ENCODE assay signal across 20 cellular contexts in the genomic region with DNA sequence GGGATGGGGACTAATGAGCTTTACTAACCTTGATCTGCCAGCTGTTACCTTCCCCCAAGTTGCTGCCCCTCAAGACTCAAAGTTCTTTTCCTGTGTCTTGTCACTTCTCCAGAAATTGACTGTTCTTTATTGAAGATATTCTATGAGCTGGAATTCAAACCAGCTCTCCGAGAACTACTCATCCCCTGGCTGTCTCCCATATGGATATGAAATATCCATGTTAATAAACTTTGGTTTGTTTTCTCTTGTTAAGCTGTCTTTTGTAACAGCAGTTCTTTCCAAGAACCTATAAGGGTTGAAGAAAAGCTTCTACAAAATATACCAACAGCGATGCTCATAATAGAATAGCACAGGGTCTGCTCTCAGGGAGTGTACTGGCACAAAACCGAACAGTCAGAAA.
"Had no signal": no experiment of that assay in that cellular context is flagged by ENCODE, and none has a peak within 500 bp of the region (broad histone marks: within the 10 kb centered on the region; RNA-seq: fewer than 3 reads in every experiment).

No MANE protein-coding gene starts in this region.

- H3K9me3 ChIP-seq: Peyer's patch, SJSA1 had no signal

- H3K27ac ChIP-seq: Peyer's patch, SJSA1 had no signal

- H3K4me1 ChIP-seq: Peyer's patch had no signal

- ATAC-seq: activated T-cell treated with anti-CD3 and anti-CD28 coated beads, Interleukin-2, amount 50 U/mL, for 4 hours; WTC11 had no signal

- H3K27me3 ChIP-seq: Peyer's patch, SJSA1 had no signal

- H3K36me3 ChIP-seq: Peyer's patch, SJSA1 had no signal

- DNase-seq: activated CD4-positive, alpha-beta T cell treated with anti-CD3 and anti-CD28 coated beads for 1 hour; activated CD4-positive, alpha-beta T cell treated with anti-CD3 and anti-CD28 coated beads, Interleukin-2, amount 10 ng/mL, durations not matched to agents 24 days and 14 days; activated CD4-positive, alpha-beta T cell treated with anti-CD3 and anti-CD28 coated beads, Interleukin-2, amount 50 U/mL, for 48 hours; activated gamma-delta T cell; activated naive CD4-positive, alpha-beta T cell treated with anti-CD3 and anti-CD28 coated beads for 36 hours; activated T-cell treated with anti-CD3 and anti-CD28 coated beads, Interleukin-2, amount 50 U/mL, for 4 hours; amygdala; KG1; MV-4-11; NCI-H1092 treated with DMSO at 0.1 percent for 48 hours; NCI-H1417 treated with DMSO at 0.1 percent for 48 hours; NCI-H1694; NCI-H2029 treated with DMSO at 0.1 percent for 48 hours; NCI-H510A treated with DMSO at 0.1 percent for 48 hours; NCI-H69; NK-92 treated with Interleukin-12 subunit alpha and Interleukin-12 subunit beta, amount 100 ng/mL, for 24 hours; SHP77 had no signal

- H3K4me3 ChIP-seq: Peyer's patch, SJSA1 had no signal
